Comparison of ENCODE assay signal across 8 cellular contexts in the genomic region with DNA sequence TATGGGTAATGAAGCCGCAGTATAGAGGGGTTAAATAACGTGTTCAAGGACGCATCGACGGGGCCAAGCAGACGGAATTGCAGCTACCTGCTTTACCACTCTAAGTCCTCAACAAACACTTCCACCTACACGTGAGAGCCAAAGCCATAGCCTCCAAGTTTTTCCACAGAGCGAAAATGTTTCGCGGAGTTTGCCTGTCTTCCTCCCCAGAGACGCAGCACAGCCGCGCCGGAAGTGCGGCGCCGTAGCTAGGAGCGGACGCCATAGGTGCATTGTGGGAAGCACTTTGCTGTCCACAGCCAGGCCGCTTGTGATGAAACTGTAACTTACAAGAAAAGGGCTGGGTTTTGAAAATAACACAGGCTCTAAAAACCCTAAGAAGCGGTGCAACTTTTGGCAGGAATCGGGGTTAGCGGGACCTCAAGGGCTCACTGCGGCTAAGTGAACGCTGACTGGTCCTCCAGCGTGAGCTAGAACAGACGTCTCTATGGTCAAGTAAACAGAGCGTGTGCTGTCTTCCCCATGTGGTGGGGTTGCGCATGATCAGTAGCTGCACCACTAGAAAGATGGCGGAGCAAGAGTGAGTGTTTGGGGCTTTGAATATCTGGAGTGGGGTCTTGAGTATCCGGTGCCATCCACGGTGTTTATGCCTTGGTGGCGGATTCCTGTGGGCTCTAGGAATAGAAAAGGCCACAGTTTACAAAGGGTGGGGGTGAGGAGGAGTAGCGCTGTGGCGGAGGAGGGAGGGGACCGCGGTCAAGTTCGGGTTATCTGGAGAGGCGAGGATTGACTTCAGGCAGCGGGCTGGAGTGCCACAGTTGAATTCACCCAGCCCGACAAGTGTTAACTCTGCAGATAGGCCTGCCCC. TPM values are rescaled to one million over a fixed set of nuclear protein-coding genes. Genes with fewer than 3 reads are reported as not detected.
DNase-seq lines count a peak whose midpoint lies in the region; ATAC-seq and TF ChIP-seq lines count a peak whose summit lies in the region.

A gene (plus strand): TSS at position 245 of the 868 bp plus-strand sequence. CDS start 295 bp downstream, at position 540.

- H3K27me3 Mint-ChIP-seq in activated CD4-positive, alpha-beta T cell treated with anti-CD3 and anti-CD28 coated beads, Interleukin-2, amount 10 ng/mL, durations not matched to agents 24 days and 14 days, result no peaks in the 10 kb centered on the region

- H3K4me2 ChIP-seq in BLaER1 treated with 17β-estradiol and CSF1 and Interleukin-3, amounts not matched to agents 10 nM and 100 nM, result peak within 1 kb of the TSS; percentile 82 to 94 (median 87)

- peaks cover 11 to 37% (median 31%) of the 10 kb centered on the region in 11 experiments; a peak in 18 of 22 replicates for H4K20me1 ChIP-seq in BLaER1 treated with 17β-estradiol and CSF1 and Interleukin-3, amounts not matched to agents 10 nM and 100 nM

- H3K4me1 Mint-ChIP-seq in activated CD4-positive, alpha-beta T cell treated with anti-CD3 and anti-CD28 coated beads, Interleukin-2, amount 10 ng/mL, durations not matched to agents 24 days and 14 days, result peaks cover 17% of the 10 kb centered on the region

- H3K27ac Mint-ChIP-seq in activated CD4-positive, alpha-beta T cell treated with anti-CD3 and anti-CD28 coated beads, Interleukin-2, amount 10 ng/mL, durations not matched to agents 24 days and 14 days, result peak within 1 kb of the TSS; percentile 100

- peak within 1 kb of the TSS; percentile 72 to 91 (median 85) for H3K4me3 ChIP-seq in BLaER1 treated with 17β-estradiol and CSF1 and Interleukin-3, amounts not matched to agents 10 nM and 100 nM
- peak within 1 kb of the TSS; percentile 83 for H3K4me3 ChIP-seq in coronary artery

- no peaks in the 10 kb centered on the region for H3K9me3 ChIP-seq in BLaER1 treated with 17β-estradiol and CSF1 and Interleukin-3, amounts not matched to agents 10 nM and 100 nM (replicated peaks in 1 of 11)

- intact Hi-C loops in activated CD4-positive, alpha-beta T cell treated with anti-CD3 and anti-CD28 coated beads, Interleukin-2, amount 10 ng/mL, durations not matched to agents 24 days and 14 days (cut with micrococcal nuclease), result loop anchor here (1.0 to 5.0 kb wide), 7 partner anchors 11 to 1092 kb away; a partner anchor contains a TSS

- peak within 1 kb of the TSS; percentile 87 to 98 (median 95) for H3K9ac ChIP-seq in BLaER1 treated with 17β-estradiol and CSF1 and Interleukin-3, amounts not matched to agents 10 nM and 100 nM

- H3K27ac ChIP-seq in BLaER1 treated with 17β-estradiol and CSF1 and Interleukin-3, amounts not matched to agents 10 nM and 100 nM, result peak within 1 kb of the TSS; percentile 85 to 97 (median 92)
- H3K27ac ChIP-seq in coronary artery, result peak within 1 kb of the TSS; percentile 87 to 94

- peaks cover 34 to 41% (median 37%) of the 10 kb centered on the region in 11 experiments for H3K36me3 ChIP-seq in BLaER1 treated with 17β-estradiol and CSF1 and Interleukin-3, amounts not matched to agents 10 nM and 100 nM

- H3K4me3 Mint-ChIP-seq in activated CD4-positive, alpha-beta T cell treated with anti-CD3 and anti-CD28 coated beads, Interleukin-2, amount 10 ng/mL, durations not matched to agents 24 days and 14 days, result peak within 1 kb of the TSS; percentile 97

- peak; percentile 74 for DNase-seq in NCI-H524 treated with DMSO at 0.1 percent for 48 hours (lab: John Stamatoyannopoulos, UW)
- peak; percentile 95 for DNase-seq in activated CD4-positive, alpha-beta T cell treated with anti-CD3 and anti-CD28 coated beads, Interleukin-2, amount 10 ng/mL, durations not matched to agents 24 days and 14 days
- DNase-seq in coronary artery (ENCODE audit: low spot score), result peak; percentile 89
- peak; percentile 89 for DNase-seq in left lobe of liver (ENCODE audit: low spot score)
- DNase-seq in stimulated activated CD4-positive, alpha-beta T cell treated with anti-CD3 and anti-CD28 coated beads, Interleukin-2, amount 100 ng/mL, for 4 hours (ENCODE audit: low read depth), result peak; percentile 75

- peak; percentile 89 for ATAC-seq in GM19324 (IDR thresholded peaks at IDR 0.05; ENCODE audit: low FRiP score, unreplicated experiment)
- peak; percentile 81 for ATAC-seq in HG03460 (IDR thresholded peaks at IDR 0.05; ENCODE audit: unreplicated experiment)
- ATAC-seq in left lobe of liver, result peak; percentile 92

- H3K4me1 ChIP-seq in BLaER1 treated with 17β-estradiol and CSF1 and Interleukin-3, amounts not matched to agents 10 nM and 100 nM, result peaks cover 23 to 37% (median 31%) of the 10 kb centered on the region in 10 experiments

- no peak for TF ChIP-seq CTCF in coronary artery (IDR thresholded peaks at IDR 0.05)

- H3K9me3 Mint-ChIP-seq in activated CD4-positive, alpha-beta T cell treated with anti-CD3 and anti-CD28 coated beads, Interleukin-2, amount 10 ng/mL, durations not matched to agents 24 days and 14 days, result no peaks in the 10 kb centered on the region

- H3K27me3 ChIP-seq in BLaER1 treated with 17β-estradiol and CSF1 and Interleukin-3, amounts not matched to agents 10 nM and 100 nM, result no peaks in the 10 kb centered on the region

- H3K36me3 Mint-ChIP-seq in activated CD4-positive, alpha-beta T cell treated with anti-CD3 and anti-CD28 coated beads, Interleukin-2, amount 10 ng/mL, durations not matched to agents 24 days and 14 days (ENCODE audit: low read depth), result peaks cover 29% of the 10 kb centered on the region

RNA-seq across cellular contexts. Expression of the gene that starts here (rescaled TPM):
- total RNA-seq in activated CD4-positive, alpha-beta T cell treated with anti-CD3 and anti-CD28 coated beads, Interleukin-2, amount 10 ng/mL, durations not matched to agents 24 days and 14 days, result 182 and 189 TPM in 2 replicates
- 40.1 TPM for total RNA-seq in left lobe of liver

Comparison
In these comparisons a context has a peak if more than half of its experiments do, and no peak if none do; other contexts are left out.
1. Peak in every context shown above with its lines: DNase-seq, ATAC-seq, H3K4me3 ChIP-seq and H3K27ac ChIP-seq.